In genomic region chr6:166675736-166676135, GRCh38 we compare ENCODE assay signal across 18 cellular contexts. TPM values are rescaled to one million over a fixed set of nuclear protein-coding genes. Genes with fewer than 3 reads are reported as not detected.
DNase-seq lines count a peak whose midpoint lies in the region; ATAC-seq, FAIRE-seq and TF ChIP-seq lines count a peak whose summit lies in the region.
"Had no signal": no experiment of that assay in that cellular context is flagged by ENCODE, and none has a peak within 500 bp of the region (broad histone marks: within the 10 kb centered on the region; RNA-seq: fewer than 3 reads in every experiment).

No MANE protein-coding gene starts in this region.

- H3K27ac ChIP-seq in epithelial cell of prostate (no peak overlapping the region), pancreas (peak overlapping the region in 3 of 4 donors; percentile 15 to 28 (median 23))
- H3K27ac ChIP-seq: SK-N-MC had no signal

- no peaks in the 10 kb centered on the region for H3K9me3 ChIP-seq in pancreas

- H3K4me1 ChIP-seq in pancreas = peaks cover 4 to 14% (median 10%) of the 10 kb centered on the region in 3 donors

- H3K4me3 ChIP-seq in pancreas = no peak overlapping the region
- H3K4me3 ChIP-seq: SK-N-MC had no signal

- no peak for FAIRE-seq in pancreas (lab: Jason Lieb, UNC)

- H3K27me3 ChIP-seq in pancreas = no peaks in the 10 kb centered on the region

- WGBS in pancreas, 2 donors = 51 to 52% methylated on average over 9 of the region's 9 CpGs

- DNase-seq in SIG-M5 treated with dmso at 0.1 percent for 504 hours (lab: John Stamatoyannopoulos, UW; ENCODE audit: unreplicated experiment) (peak; percentile 28), SIG-M5 (lab: John Stamatoyannopoulos, UW) (no peak), NCI-H510A (lab: John Stamatoyannopoulos, UW) (peak; percentile 11), epithelial cell of prostate (ENCODE audit: low read depth, low spot score) (peak; percentile 29), pancreas (peak in 1 of 6 donors; percentile 49), occipital lobe (lab: John Stamatoyannopoulos, UW) (no peak), Kasumi-1 (lab: John Stamatoyannopoulos, UW) (no peak)
- DNase-seq: 8988T; CD8-positive, alpha-beta memory T cell; DMS 273 treated with DMSO at 0.1 percent for 48 hours; NCI-H1436; NCI-H2029; NCI-H2171; NCI-H446; NCI-H748 treated with DMSO at 0.1 percent for 48 hours; OCI-M1 had no signal

- intact Hi-C loops in pancreas (cut with DNase I) = no loop called here

- TF ChIP-seq CTCF in pancreas (IDR thresholded peaks at IDR 0.05) = no peak

- no peaks in the 10 kb centered on the region for H3K36me3 ChIP-seq in pancreas

- ATAC-seq in pancreas (peak; percentile 36 to 55 (median 46)), HG03135 (IDR thresholded peaks at IDR 0.05; ENCODE audit: unreplicated experiment) (no peak)

RNA-seq across cellular contexts. Expression of gene RPS6KA2, which starts 48.7 kb away (rescaled TPM):
- total RNA-seq in pancreas = 10 to 100 TPM; 17.3 to 95.4 (median 23.6) TPM
- polyA plus RNA-seq in pancreas = 10 to 100 TPM in 1 of 2 donors, 1 to 10 TPM in 1; 7.9 to 11.2 TPM
- 18.4 TPM for total RNA-seq in occipital lobe

Comparison
In these comparisons a context has a peak if more than half of its experiments do, and no peak if none do; other contexts are left out.
1. DNase-seq: peak in SIG-M5 treated with dmso at 0.1 percent for 504 hours (single experiment), NCI-H510A (single experiment) and epithelial cell of prostate (single experiment); none in SIG-M5 (single experiment), occipital lobe (single experiment) and Kasumi-1 (0 of 2).